ENCODE assay signal across 16 cellular contexts in the genomic region with DNA sequence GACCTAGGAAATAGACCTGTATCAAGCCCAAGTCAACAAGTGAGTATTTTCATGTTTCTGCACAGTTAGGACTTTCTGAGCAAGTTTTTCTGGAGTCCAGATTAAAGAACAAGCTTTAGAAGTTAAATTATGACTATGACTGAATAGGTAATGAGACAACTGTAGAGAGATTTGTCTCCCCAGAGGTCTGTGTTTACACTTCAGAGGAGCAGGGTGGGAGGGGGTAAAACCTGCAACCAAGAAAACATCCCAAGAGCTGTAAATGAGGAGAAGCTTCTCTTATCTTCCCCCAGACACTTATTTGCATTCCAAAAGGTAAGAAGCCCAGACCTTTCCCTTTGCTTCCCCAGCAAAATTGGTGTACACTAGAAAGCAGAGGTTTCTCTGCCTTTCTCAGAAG.
"Had no signal": no experiment of that assay in that cellular context is flagged by ENCODE, and none has a peak within 500 bp of the region (broad histone marks: within the 10 kb centered on the region; RNA-seq: fewer than 3 reads in every experiment).

No MANE protein-coding gene starts in this region.

- H3K9me3 ChIP-seq: gastroesophageal sphincter, lower lobe of right lung, transverse colon had no signal

- DNase-seq: activated CD4-positive, alpha-beta memory T cell treated with anti-CD3 and anti-CD28 coated beads, Interleukin-2, amount 10 ng/mL, durations not matched to agents 7 days and 5 days; activated CD4-positive, alpha-beta T cell treated with anti-CD3 and anti-CD28 coated beads for 36 hours; activated gamma-delta T cell; activated naive CD8-positive, alpha-beta T cell treated with anti-CD3 and anti-CD28 coated beads, Interleukin-2, amount 10 ng/mL, durations not matched to agents 7 days and 5 days; activated T-cell treated with anti-CD3 and anti-CD28 coated beads, Interleukin-2, amount 50 U/mL, for 48 hours; anterior cingulate cortex; immature natural killer cell; lower lobe of right lung; naive thymus-derived CD4-positive, alpha-beta T cell; occipital lobe; right cardiac atrium; T-helper 9 cell; transverse colon had no signal

- H3K4me3 ChIP-seq: gastroesophageal sphincter, lower lobe of right lung, smooth muscle cell, transverse colon had no signal

- H3K27ac ChIP-seq: gastroesophageal sphincter, lower lobe of right lung, transverse colon had no signal

- H3K4me2 ChIP-seq: smooth muscle cell had no signal

- H3K36me3 ChIP-seq: gastroesophageal sphincter, lower lobe of right lung, transverse colon had no signal

- ATAC-seq: activated CD4-positive, alpha-beta T cell treated with anti-CD3 and anti-CD28 coated beads for 36 hours; gastroesophageal sphincter; lower lobe of right lung; naive thymus-derived CD4-positive, alpha-beta T cell; right cardiac atrium; stimulated activated memory B cell treated with anti-CD40 and anti-IgM and Interleukin-4, amounts not matched to agents 10 μg/mL and 1 μg/mL and 100 μg/mL, for 72 hours had no signal

- H3K4me1 ChIP-seq: gastroesophageal sphincter, lower lobe of right lung, transverse colon had no signal
